ENCODE assay signal across 9 cellular contexts in the genomic region with DNA sequence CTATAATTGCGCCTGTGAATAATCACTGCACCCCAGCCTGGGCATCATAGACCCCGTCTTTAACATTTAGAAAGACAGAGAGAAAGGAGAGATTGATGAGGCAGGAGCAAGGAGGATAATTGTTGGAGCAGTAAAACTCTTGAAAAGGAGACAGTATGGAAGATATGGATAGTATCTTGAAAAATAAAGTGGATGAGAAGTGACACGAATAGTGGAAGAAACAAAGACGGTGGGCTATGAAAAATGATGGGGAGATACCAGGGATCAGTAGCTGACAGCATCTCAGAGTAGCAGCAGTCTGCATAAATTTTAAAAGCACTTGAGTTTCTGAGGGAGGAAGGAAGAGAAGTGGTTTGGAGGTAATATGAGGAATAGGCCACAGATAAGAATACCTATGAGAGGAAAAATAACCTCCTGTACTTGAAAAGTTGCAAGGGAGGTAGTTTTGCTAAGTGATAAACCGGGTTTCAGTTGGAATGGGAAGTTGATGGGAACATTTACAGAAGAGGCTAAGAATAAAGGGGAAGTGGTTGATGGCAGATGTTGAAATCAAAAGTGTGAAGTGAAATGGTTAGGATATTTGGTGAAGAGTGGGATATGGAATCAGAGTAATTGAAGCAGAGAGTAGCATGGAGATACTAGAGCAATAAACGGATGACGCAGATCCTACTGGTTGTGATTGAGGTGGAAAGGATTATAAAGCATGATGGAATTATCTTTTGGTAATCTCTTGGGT. TPM values are rescaled to one million over a fixed set of nuclear protein-coding genes. Genes with fewer than 3 reads are reported as not detected.
DNase-seq lines count a peak whose midpoint lies in the region; FAIRE-seq and TF ChIP-seq lines count a peak whose summit lies in the region.
"Had no signal": no experiment of that assay in that cellular context is flagged by ENCODE, and none has a peak within 500 bp of the region (broad histone marks: within the 10 kb centered on the region; RNA-seq: fewer than 3 reads in every experiment).

No MANE protein-coding gene starts in this region.

- H2AFZ ChIP-seq in smooth muscle cell (ENCODE audit: low read depth), result peak overlapping the region; percentile 12

- TF ChIP-seq CTCF in colonic mucosa (IDR thresholded peaks at IDR 0.05) (no peak), smooth muscle cell (IDR thresholded peaks at IDR 0.05; ENCODE audit: borderline replicate concordance, insufficient read depth, poor library complexity, severe bottlenecking) (no peak)

- no peak for FAIRE-seq in GM12892 (lab: Jason Lieb, UNC)

- H3K4me3 ChIP-seq in colonic mucosa (no peak overlapping the region), smooth muscle cell (peak overlapping the region; percentile 67)

- intact Hi-C loops in colonic mucosa (cut with DNase I), result no loop called here

- H3K27ac ChIP-seq in colonic mucosa, result peak overlapping the region; percentile 97
- H3K27ac ChIP-seq in smooth muscle cell (ENCODE audit: low read depth), result no peak overlapping the region
- H3K27ac ChIP-seq in substantia nigra (ENCODE audit: low read depth, low read length, poor library complexity, severe bottlenecking), result no peak overlapping the region

- no peaks in the 10 kb centered on the region for H3K27me3 ChIP-seq in colonic mucosa
- H3K27me3 ChIP-seq in smooth muscle cell (ENCODE audit: low read depth), result no peaks in the 10 kb centered on the region

- H3K36me3 ChIP-seq in colonic mucosa, result no peaks in the 10 kb centered on the region
- H3K36me3 ChIP-seq in smooth muscle cell (ENCODE audit: low read depth), result no peaks in the 10 kb centered on the region

- DNase-seq in SIG-M5 treated with dmso at 0.1 percent for 504 hours (lab: John Stamatoyannopoulos, UW; ENCODE audit: unreplicated experiment) (peak; percentile 77), SIG-M5 (lab: John Stamatoyannopoulos, UW) (no peak), NCI-H82 (lab: John Stamatoyannopoulos, UW) (peak; percentile 91), colonic mucosa (peak; percentile 1), smooth muscle cell (lab: John Stamatoyannopoulos, UW; ENCODE audit: unreplicated experiment) (no peak), GM12892 (ENCODE audit: insufficient read length) (no peak), germinal center (ENCODE audit: low spot score) (no peak), substantia nigra (lab: John Stamatoyannopoulos, UW) (no peak)
- DNase-seq: activated naive CD4-positive, alpha-beta T cell treated with Interleukin-2 at 50 U/mL for 16 hours had no signal

- WGBS in smooth muscle cell (ENCODE audit: low lambda C conversion rate), result 94% methylated on average over 7 of the region's 7 CpGs

- no peaks in the 10 kb centered on the region for H3K9me3 ChIP-seq in colonic mucosa
- no peaks in the 10 kb centered on the region for H3K9me3 ChIP-seq in smooth muscle cell (replicated peaks; ENCODE audit: low read depth)

- TF ChIP-seq POLR2A in GM12892 (IDR thresholded peaks at IDR 0.05; ENCODE audit: low read depth, low read length), result no peak

- peaks cover 24% of the 10 kb centered on the region for H4K20me1 ChIP-seq in smooth muscle cell (ENCODE audit: low read depth)

- no peak overlapping the region for H3K9ac ChIP-seq in colonic mucosa (ENCODE audit: low read depth in 2 of 2, low read length in 2 of 2)
- H3K9ac ChIP-seq in smooth muscle cell (ENCODE audit: low read depth), result no peak overlapping the region

- H3F3A ChIP-seq in smooth muscle cell (ENCODE audit: low read depth), result no peaks in the 10 kb centered on the region

- H3K79me2 ChIP-seq in smooth muscle cell (ENCODE audit: low read depth), result peaks cover 29% of the 10 kb centered on the region

- no peak overlapping the region for H3K4me2 ChIP-seq in smooth muscle cell

- H3K4me1 ChIP-seq in colonic mucosa (no peaks in the 10 kb centered on the region), smooth muscle cell (ENCODE audit: low read depth) (peaks cover 6% of the 10 kb centered on the region)

RNA-seq across cellular contexts. Expression of gene PPM1D, which starts 1.8 kb away (rescaled TPM):
- 10 to 100 TPM; 21.2 to 22.8 TPM for total RNA-seq in colonic mucosa
- 12.9 and 18.5 TPM in 2 replicates for total RNA-seq in smooth muscle cell
- 10.0 and 12.9 TPM in 2 replicates for polyA plus RNA-seq in smooth muscle cell
- 6.4 TPM for polyA plus RNA-seq in GM12892 (2012; ENCODE audit: missing spikeins)

Comparison
In these comparisons a context has a peak if more than half of its experiments do, and no peak if none do; other contexts are left out.
1. DNase-seq: peak in SIG-M5 treated with dmso at 0.1 percent for 504 hours (single experiment), NCI-H82 (single experiment) and colonic mucosa (single experiment); none in SIG-M5 (single experiment), smooth muscle cell (single experiment), GM12892 (single experiment), germinal center (single experiment) and substantia nigra (0 of 49).